27 cellular contexts compared by ENCODE assay signal in the genomic region with DNA sequence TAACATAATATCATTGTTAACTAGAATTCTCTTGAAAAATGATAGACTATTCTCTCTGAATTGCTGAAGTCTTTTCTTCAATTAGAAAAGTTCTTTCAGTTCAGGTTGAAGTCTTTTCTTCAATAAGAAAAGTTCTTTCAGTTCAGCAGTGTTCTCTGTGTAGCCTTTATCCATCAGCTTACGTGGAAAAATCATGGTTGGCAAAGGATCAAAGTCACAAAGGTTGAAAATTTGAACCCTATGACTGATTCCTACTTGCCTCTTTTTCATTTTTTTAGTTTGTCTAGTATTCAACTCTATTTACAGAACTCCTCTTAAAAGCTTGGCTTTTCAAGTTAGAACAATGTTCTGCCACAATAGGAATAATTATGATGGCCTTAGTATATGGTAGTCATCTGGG.
"Had no signal": no experiment of that assay in that cellular context is flagged by ENCODE, and none has a peak within 500 bp of the region (broad histone marks: within the 10 kb centered on the region; RNA-seq: fewer than 3 reads in every experiment).

No MANE protein-coding gene starts in this region.

- H3K4me1 ChIP-seq: suprapubic skin, testis, tibial artery, tibial nerve, transverse colon, upper lobe of left lung, upper lobe of right lung, uterus, vagina had no signal

- H3K27me3 ChIP-seq: stomach, suprapubic skin, testis, thyroid gland, tibial artery, tibial nerve, transverse colon, upper lobe of left lung, upper lobe of right lung, uterus, vagina had no signal

- ATAC-seq: stimulated activated effector memory CD8-positive, alpha-beta T cell treated with anti-CD3 and anti-CD28 coated beads, Interleukin-12 subunit alpha, Interleukin-12 subunit beta, amount 100 ng/mL, for 72 hours; stimulated activated memory B cell treated with anti-CD40 and anti-IgM and Interleukin-4, amounts not matched to agents 10 μg/mL and 1 μg/mL and 100 μg/mL, for 72 hours; stimulated activated naive CD8-positive, alpha-beta T cell treated with anti-CD3 and anti-CD28 coated beads, Interleukin-15, amount 100 ng/mL, for 72 hours; stimulated activated naive CD8-positive, alpha-beta T cell treated with anti-CD3 and anti-CD28 coated beads, Interleukin-15, Interleukin-2, amounts not matched to agents 100 U/mL and 50 U/mL, for 24 hours; upper lobe of right lung had no signal

- H3K9me3 ChIP-seq: stomach, suprapubic skin, testis, thoracic aorta, thyroid gland, tibial artery, tibial nerve, transverse colon, upper lobe of left lung, upper lobe of right lung, uterus, vagina had no signal

- H3K27ac ChIP-seq: stomach, suprapubic skin, testis, thoracic aorta, thyroid gland, tibial artery, tibial nerve, transverse colon, upper lobe of left lung, upper lobe of right lung, uterus, vagina had no signal

- DNase-seq: stimulated activated CD4-positive, alpha-beta T cell treated with anti-CD3 and anti-CD28 coated beads, Interleukin-2, amount 100 ng/mL, for 48 hours; stimulated activated CD4-positive, alpha-beta T cell treated with anti-CD3 and anti-CD28 coated beads, Interleukin-4, amount 100 ng/mL, for 1 hour; stimulated activated CD4-positive, alpha-beta T cell treated with anti-CD3 and anti-CD28 coated beads, Interleukin-4, amount 100 ng/mL, for 24 hours; stimulated activated CD4-positive, alpha-beta T cell treated with anti-CD3 and anti-CD28 coated beads, Interleukin-4, amount 100 ng/mL, for 4 hours; stimulated activated CD8-positive, alpha-beta memory T cell treated with anti-CD3 and anti-CD28 coated beads, Interleukin-4, amount 100 ng/mL, for 48 hours; stimulated activated naive B cell treated with anti-CD40 and anti-IgM and Interleukin-4, amounts not matched to agents 10 μg/mL and 1 μg/mL and 100 μg/mL, for 72 hours; stimulated activated naive CD4-positive, alpha-beta T cell; stimulated activated naive CD4-positive, alpha-beta T cell treated with Interleukin-2 at 50 U/mL for 16 hours; stimulated activated naive CD8-positive, alpha-beta T cell treated with anti-CD3 and anti-CD28 coated beads, Interleukin-15, amount 100 ng/mL, for 72 hours; stimulated activated naive CD8-positive, alpha-beta T cell treated with anti-CD3 and anti-CD28 coated beads, Interleukin-15, Interleukin-2, amounts not matched to agents 100 U/mL and 50 U/mL, for 24 hours; stomach; substantia nigra; testis; thyroid gland; tibial artery; transverse colon; trophoblast cell; upper lobe of left lung; upper lobe of right lung; uterus had no signal

- FAIRE-seq: urothelium cell line had no signal

- H3K36me3 ChIP-seq: stomach, suprapubic skin, thoracic aorta, thyroid gland, tibial artery, tibial nerve, transverse colon, upper lobe of left lung, upper lobe of right lung, uterus, vagina had no signal

- H3K4me3 ChIP-seq: stomach, suprapubic skin, testis, thoracic aorta, thyroid gland, tibial artery, tibial nerve, transverse colon, upper lobe of left lung, upper lobe of right lung, uterus, vagina had no signal
